ENCODE assay signal across 20 cellular contexts in the genomic region with DNA sequence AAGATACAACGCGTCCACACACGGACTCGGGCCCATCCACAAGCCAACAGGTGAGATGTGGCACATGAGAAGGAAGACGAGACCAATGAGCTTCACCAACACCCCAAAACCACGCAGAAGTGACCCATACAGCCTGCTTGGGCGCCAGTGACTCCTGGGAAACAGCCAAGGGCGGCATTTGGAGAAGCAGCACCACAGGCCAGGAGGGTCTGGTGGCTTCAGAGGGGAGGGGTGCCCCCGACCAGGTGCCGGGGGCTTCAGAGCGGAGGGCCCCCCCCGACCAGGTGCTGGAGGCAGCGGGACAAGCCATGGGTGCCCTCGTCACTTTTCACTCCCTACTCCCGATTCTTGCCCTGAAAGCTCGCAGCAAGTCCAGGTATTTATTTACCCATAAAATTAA.
DNase-seq lines count a peak whose midpoint lies in the region; TF ChIP-seq lines count a peak whose summit lies in the region.
"Had no signal": no experiment of that assay in that cellular context is flagged by ENCODE, and none has a peak within 500 bp of the region (broad histone marks: within the 10 kb centered on the region; RNA-seq: fewer than 3 reads in every experiment).

No MANE protein-coding gene starts in this region.

- H3K27me3 ChIP-seq in mesendoderm (ENCODE audit: insufficient read depth, low read length, poor library complexity), result no peaks in the 10 kb centered on the region
- H3K27me3 ChIP-seq: Peyer's patch had no signal

- H3K27ac Mint-ChIP-seq in brain, result peak overlapping the region in 3 of 5 experiments; percentile 16 to 90 (median 20)
- H3K27ac Mint-ChIP-seq: CD4-positive, alpha-beta memory T cell had no signal

- H3K36me3 ChIP-seq in mesendoderm (ENCODE audit: control insufficient read depth, insufficient read depth, low read length), result no peaks in the 10 kb centered on the region
- H3K36me3 ChIP-seq: Peyer's patch had no signal

- WGBS in mesendoderm (ENCODE audit: extremely low coverage, insufficient coverage, low lambda C conversion rate), result no CpG with 5 or more reads among the region's 16 CpGs

- H3K4me3 Mint-ChIP-seq in brain, result no peak overlapping the region
- H3K4me3 Mint-ChIP-seq: CD4-positive, alpha-beta memory T cell had no signal

- no peak overlapping the region for H3K4ac ChIP-seq in mesendoderm (ENCODE audit: low read depth, low read length)

- H3K36me3 Mint-ChIP-seq in brain, result no peaks in the 10 kb centered on the region
- H3K36me3 Mint-ChIP-seq: CD4-positive, alpha-beta memory T cell had no signal

- H3K4me3 ChIP-seq in mesendoderm (ENCODE audit: low read length), result no peak overlapping the region
- H3K4me3 ChIP-seq: A549, Peyer's patch had no signal

- H3K27ac ChIP-seq in mesendoderm (ENCODE audit: low read depth, low read length), result no peak overlapping the region
- H3K27ac ChIP-seq: A549, Peyer's patch had no signal

- H2BK15ac ChIP-seq in mesendoderm (replicated peaks; ENCODE audit: low read depth), result no peak overlapping the region

- no peak overlapping the region for H2AK5ac ChIP-seq in mesendoderm (ENCODE audit: low read length)

- peaks cover 5% of the 10 kb centered on the region for H3K27me3 Mint-ChIP-seq in brain

- peaks cover 13% of the 10 kb centered on the region for H3K4me1 ChIP-seq in mesendoderm (ENCODE audit: control insufficient read depth, low read depth, low read length)
- H3K4me1 ChIP-seq: A549, Peyer's patch had no signal

- H2BK120ac ChIP-seq in mesendoderm (ENCODE audit: low read depth, low read length), result no peak overlapping the region

- intact Hi-C loops in posterior vena cava (cut with DNase I), result no loop called here

- H3K4me1 Mint-ChIP-seq in brain, result peaks cover 90% of the 10 kb centered on the region

- no peak overlapping the region for H3K4me2 ChIP-seq in mesendoderm (ENCODE audit: low read length)
- H3K4me2 ChIP-seq: A549, SK-N-SH had no signal

- no peak overlapping the region for H3K56ac ChIP-seq in mesendoderm (ENCODE audit: low read length)

- H3K18ac ChIP-seq in mesendoderm (ENCODE audit: low read length), result no peak overlapping the region

- H3K79me1 ChIP-seq in mesendoderm (ENCODE audit: low read length), result peaks cover 3% of the 10 kb centered on the region

- TF ChIP-seq CTCF in brain (conservative IDR thresholded peaks at IDR 0.05), result no peak

- no peak overlapping the region for H3K9ac ChIP-seq in mesendoderm (ENCODE audit: low read length)
- H3K9ac ChIP-seq: SK-N-SH had no signal

- no peaks in the 10 kb centered on the region for H3K9me3 Mint-ChIP-seq in brain
- H3K9me3 Mint-ChIP-seq: CD4-positive, alpha-beta memory T cell had no signal

- H2BK5ac ChIP-seq in mesendoderm (ENCODE audit: low read length), result no peak overlapping the region

- H3K79me2 ChIP-seq in mesendoderm (ENCODE audit: control insufficient read depth, insufficient read depth, low read length), result no peaks in the 10 kb centered on the region

- no peak overlapping the region for H4K8ac ChIP-seq in mesendoderm (ENCODE audit: low read depth, low read length)

- DNase-seq in mesendoderm (no peak), posterior vena cava (ENCODE audit: low spot score) (peak; percentile 60), cortex of kidney (lab: John Stamatoyannopoulos, UW) (no peak), NCI-H345 treated with DMSO at 0.1 percent for 48 hours (lab: John Stamatoyannopoulos, UW; ENCODE audit: unreplicated experiment) (no peak), NCI-H524 treated with DMSO at 0.1 percent for 48 hours (lab: John Stamatoyannopoulos, UW) (no peak)
- no peak for DNase-seq in stimulated activated CD8-positive, alpha-beta memory T cell treated with anti-CD3 and anti-CD28 coated beads, Interleukin-4, amount 100 ng/mL, for 48 hours
- DNase-seq: C1 segment of cervical spinal cord; CD4-positive, alpha-beta memory T cell; DMS79 treated with DMSO at 0.1 percent for 48 hours; GF-D8; NCI-H1048; NCI-H1417; NCI-H1694; NCI-H2029 treated with DMSO at 0.1 percent for 48 hours; NCI-H69; OCI-M1; Peyer's patch; SK-N-SH had no signal

- peak overlapping the region; percentile 80 for H3K23ac ChIP-seq in mesendoderm (ENCODE audit: low read length)

- no peak overlapping the region for H4K5ac ChIP-seq in mesendoderm (ENCODE audit: low read length)
